Comparison of ENCODE assay signal across 23 cellular contexts in genomic region chr14:102813691-102814090, GRCh38. TPM values are rescaled to one million over a fixed set of nuclear protein-coding genes. Genes with fewer than 3 reads are reported as not detected.
DNase-seq lines count a peak whose midpoint lies in the region; ATAC-seq lines count a peak whose summit lies in the region.
"Had no signal": no experiment of that assay in that cellular context is flagged by ENCODE, and none has a peak within 500 bp of the region (broad histone marks: within the 10 kb centered on the region; RNA-seq: fewer than 3 reads in every experiment).

No MANE protein-coding gene starts in this region.

- POLR2A ChIA-PET in activated CD4-positive, alpha-beta T cell treated with anti-CD3 and anti-CD28 coated beads for 36 hours (lab: Charles Lee): no interaction called here

- no peaks in the 10 kb centered on the region for H3K27me3 Mint-ChIP-seq in activated CD4-positive, alpha-beta T cell treated with anti-CD3 and anti-CD28 coated beads for 36 hours
- H3K27me3 Mint-ChIP-seq in activated naive CD4-positive, alpha-beta T cell treated with anti-CD3 and anti-CD28 coated beads, Interleukin-2, amount 10 ng/mL, durations not matched to agents 7 days and 5 days: no peaks in the 10 kb centered on the region
- H3K27me3 Mint-ChIP-seq in activated T-helper 17 cell treated with anti-CD3 and anti-CD28 coated beads, Interleukin-2, amount 50 U/mL, for 72 hours: no peaks in the 10 kb centered on the region
- H3K27me3 Mint-ChIP-seq in stimulated activated memory B cell treated with anti-CD40 and anti-IgM and Interleukin-4, amounts not matched to agents 10 μg/mL and 1 μg/mL and 100 μg/mL, for 72 hours: no peaks in the 10 kb centered on the region
- H3K27me3 Mint-ChIP-seq: CD4-positive, alpha-beta T cell had no signal

- H3K4me1 Mint-ChIP-seq in activated CD4-positive, alpha-beta T cell treated with anti-CD3 and anti-CD28 coated beads for 36 hours: peaks cover 87% of the 10 kb centered on the region
- peaks cover 43% of the 10 kb centered on the region for H3K4me1 Mint-ChIP-seq in activated naive CD4-positive, alpha-beta T cell treated with anti-CD3 and anti-CD28 coated beads, Interleukin-2, amount 10 ng/mL, durations not matched to agents 7 days and 5 days
- peaks cover 70% of the 10 kb centered on the region for H3K4me1 Mint-ChIP-seq in activated T-helper 17 cell treated with anti-CD3 and anti-CD28 coated beads, Interleukin-2, amount 50 U/mL, for 72 hours
- H3K4me1 Mint-ChIP-seq in stimulated activated memory B cell treated with anti-CD40 and anti-IgM and Interleukin-4, amounts not matched to agents 10 μg/mL and 1 μg/mL and 100 μg/mL, for 72 hours: peaks cover 87% of the 10 kb centered on the region

- no peaks in the 10 kb centered on the region for H3K9me3 Mint-ChIP-seq in activated CD4-positive, alpha-beta T cell treated with anti-CD3 and anti-CD28 coated beads for 36 hours (ENCODE audit: low read depth)
- peaks cover 0 to 4% of the 10 kb centered on the region in 2 donors for H3K9me3 Mint-ChIP-seq in activated naive CD4-positive, alpha-beta T cell treated with anti-CD3 and anti-CD28 coated beads, Interleukin-2, amount 50 U/mL, for 72 hours
- H3K9me3 Mint-ChIP-seq in activated naive CD4-positive, alpha-beta T cell treated with anti-CD3 and anti-CD28 coated beads, Interleukin-2, amount 10 ng/mL, durations not matched to agents 7 days and 5 days: no peaks in the 10 kb centered on the region
- H3K9me3 Mint-ChIP-seq in activated T-helper 17 cell treated with anti-CD3 and anti-CD28 coated beads, Interleukin-2, amount 50 U/mL, for 72 hours: no peaks in the 10 kb centered on the region
- no peaks in the 10 kb centered on the region for H3K9me3 Mint-ChIP-seq in stimulated activated memory B cell treated with anti-CD40 and anti-IgM and Interleukin-4, amounts not matched to agents 10 μg/mL and 1 μg/mL and 100 μg/mL, for 72 hours
- H3K9me3 Mint-ChIP-seq: CD4-positive, alpha-beta T cell had no signal

- CTCF ChIA-PET in activated CD4-positive, alpha-beta T cell treated with anti-CD3 and anti-CD28 coated beads for 36 hours (lab: Charles Lee): interaction anchor here (0.8 kb wide), 1 partner anchor 43 kb away, joined by 3 read pairs; no protein-coding TSS in a partner anchor
- CTCF ChIA-PET in activated naive CD4-positive, alpha-beta T cell treated with anti-CD3 and anti-CD28 coated beads, Interleukin-2, amount 10 ng/mL, durations not matched to agents 7 days and 5 days (lab: Charles Lee): interaction anchor here (0.9 to 1.3 kb wide), 2 partner anchors 38 to 372 kb away, joined by 3 read pairs; no protein-coding TSS in a partner anchor

- no peak overlapping the region for H3K4me3 Mint-ChIP-seq in activated CD4-positive, alpha-beta T cell treated with anti-CD3 and anti-CD28 coated beads for 36 hours
- H3K4me3 Mint-ChIP-seq in activated naive CD4-positive, alpha-beta T cell treated with anti-CD3 and anti-CD28 coated beads, Interleukin-2, amount 10 ng/mL, durations not matched to agents 7 days and 5 days: no peak overlapping the region
- peak overlapping the region; percentile 69 for H3K4me3 Mint-ChIP-seq in activated T-helper 17 cell treated with anti-CD3 and anti-CD28 coated beads, Interleukin-2, amount 50 U/mL, for 72 hours
- peak overlapping the region; percentile 6 for H3K4me3 Mint-ChIP-seq in stimulated activated memory B cell treated with anti-CD40 and anti-IgM and Interleukin-4, amounts not matched to agents 10 μg/mL and 1 μg/mL and 100 μg/mL, for 72 hours
- H3K4me3 Mint-ChIP-seq: CD4-positive, alpha-beta T cell had no signal

- no peak for ATAC-seq in activated CD4-positive, alpha-beta T cell treated with anti-CD3 and anti-CD28 coated beads for 36 hours
- ATAC-seq in activated naive CD4-positive, alpha-beta T cell treated with anti-CD3 and anti-CD28 coated beads, Interleukin-2, amount 50 U/mL, for 72 hours: no peak
- ATAC-seq in activated T-helper 17 cell treated with anti-CD3 and anti-CD28 coated beads, Interleukin-2, amount 50 U/mL, for 72 hours (replicated peaks): no peak
- ATAC-seq in stimulated activated memory B cell treated with anti-CD40 and anti-IgM and Interleukin-4, amounts not matched to agents 10 μg/mL and 1 μg/mL and 100 μg/mL, for 72 hours: no peak
- no peak for ATAC-seq in HG02852 (IDR thresholded peaks at IDR 0.05; ENCODE audit: unreplicated experiment)
- ATAC-seq: K562 had no signal

- H3K36me3 Mint-ChIP-seq in activated CD4-positive, alpha-beta T cell treated with anti-CD3 and anti-CD28 coated beads for 36 hours (ENCODE audit: low read depth): peaks cover 67% of the 10 kb centered on the region
- peaks cover 40 to 58% of the 10 kb centered on the region in 2 donors for H3K36me3 Mint-ChIP-seq in activated naive CD4-positive, alpha-beta T cell treated with anti-CD3 and anti-CD28 coated beads, Interleukin-2, amount 50 U/mL, for 72 hours
- peaks cover 26% of the 10 kb centered on the region for H3K36me3 Mint-ChIP-seq in activated naive CD4-positive, alpha-beta T cell treated with anti-CD3 and anti-CD28 coated beads, Interleukin-2, amount 10 ng/mL, durations not matched to agents 7 days and 5 days
- peaks cover 99% of the 10 kb centered on the region for H3K36me3 Mint-ChIP-seq in activated T-helper 17 cell treated with anti-CD3 and anti-CD28 coated beads, Interleukin-2, amount 50 U/mL, for 72 hours (ENCODE audit: low read depth)
- H3K36me3 Mint-ChIP-seq in stimulated activated memory B cell treated with anti-CD40 and anti-IgM and Interleukin-4, amounts not matched to agents 10 μg/mL and 1 μg/mL and 100 μg/mL, for 72 hours: peaks cover 47% of the 10 kb centered on the region

- peak overlapping the region; percentile 84 for H3K27ac Mint-ChIP-seq in activated CD4-positive, alpha-beta T cell treated with anti-CD3 and anti-CD28 coated beads for 36 hours
- H3K27ac Mint-ChIP-seq in activated naive CD4-positive, alpha-beta T cell treated with anti-CD3 and anti-CD28 coated beads, Interleukin-2, amount 50 U/mL, for 72 hours: peak overlapping the region; percentile 2 to 48
- H3K27ac Mint-ChIP-seq in activated naive CD4-positive, alpha-beta T cell treated with anti-CD3 and anti-CD28 coated beads, Interleukin-2, amount 10 ng/mL, durations not matched to agents 7 days and 5 days: no peak overlapping the region
- H3K27ac Mint-ChIP-seq in activated T-helper 17 cell treated with anti-CD3 and anti-CD28 coated beads, Interleukin-2, amount 50 U/mL, for 72 hours: peak overlapping the region; percentile 87
- peak overlapping the region; percentile 65 for H3K27ac Mint-ChIP-seq in stimulated activated memory B cell treated with anti-CD40 and anti-IgM and Interleukin-4, amounts not matched to agents 10 μg/mL and 1 μg/mL and 100 μg/mL, for 72 hours
- H3K27ac Mint-ChIP-seq: CD4-positive, alpha-beta T cell had no signal

- no peak for DNase-seq in activated CD4-positive, alpha-beta T cell treated with anti-CD3 and anti-CD28 coated beads for 36 hours
- no peak for DNase-seq in activated CD4-positive, alpha-beta T cell treated with anti-CD3 and anti-CD28 coated beads, Interleukin-2, amount 50 U/mL, for 48 hours
- DNase-seq in activated naive CD4-positive, alpha-beta T cell treated with anti-CD3 and anti-CD28 coated beads, Interleukin-2, amount 50 U/mL, for 72 hours (ENCODE audit: low spot score in 2 of 2): no peak
- no peak for DNase-seq in activated naive CD4-positive, alpha-beta T cell treated with anti-CD3 and anti-CD28 coated beads, Interleukin-2, amount 10 ng/mL, durations not matched to agents 7 days and 5 days
- no peak for DNase-seq in dedifferentiated amniotic fluid mesenchymal stem cell (ENCODE audit: extremely low spot score)
- DNase-seq: 8988T; BE2C; CD4-positive, alpha-beta T cell; DMS153; GF-D8; GM23248; HCEC 1CT; NCI-H1105; NCI-H2081; NCI-H2171 treated with DMSO at 0.1 percent for 48 hours; NCI-H446 treated with DMSO at 0.1 percent for 48 hours; NCI-H69; NK-92 treated with Interleukin-12 subunit alpha and Interleukin-12 subunit beta, amount 100 ng/mL, for 24 hours; Peyer's patch had no signal

- intact Hi-C loops in activated CD4-positive, alpha-beta T cell treated with anti-CD3 and anti-CD28 coated beads for 36 hours (cut with DNase I, micrococcal nuclease): no loop called here

RNA-seq across cellular contexts. Expression of gene TRAF3, which starts 36.4 kb away (rescaled TPM):
- total RNA-seq in activated CD4-positive, alpha-beta T cell treated with anti-CD3 and anti-CD28 coated beads for 36 hours: 10 to 100 TPM; 66.4 to 83.7 TPM
- total RNA-seq in activated naive CD4-positive, alpha-beta T cell treated with anti-CD3 and anti-CD28 coated beads, Interleukin-2, amount 50 U/mL, for 72 hours: 10 to 100 TPM; 54.9 to 97.0 TPM
- total RNA-seq in activated T-helper 17 cell treated with anti-CD3 and anti-CD28 coated beads, Interleukin-2, amount 50 U/mL, for 72 hours: 100 to 1,000 TPM in 1 of 2 donors, 10 to 100 TPM in 1; 61.7 to 133 TPM

Comparison
In these comparisons a context has a peak if more than half of its experiments do, and no peak if none do; other contexts are left out.
1. H3K4me3 Mint-ChIP-seq: peak in activated T-helper 17 cell treated with anti-CD3 and anti-CD28 coated beads, Interleukin-2, amount 50 U/mL, for 72 hours (single experiment) and stimulated activated memory B cell treated with anti-CD40 and anti-IgM and Interleukin-4, amounts not matched to agents 10 μg/mL and 1 μg/mL and 100 μg/mL, for 72 hours (single experiment); none in activated CD4-positive, alpha-beta T cell treated with anti-CD3 and anti-CD28 coated beads for 36 hours (single experiment) and activated naive CD4-positive, alpha-beta T cell treated with anti-CD3 and anti-CD28 coated beads, Interleukin-2, amount 10 ng/mL, durations not matched to agents 7 days and 5 days (single experiment).